25 cellular contexts compared by ENCODE assay signal in the genomic region with DNA sequence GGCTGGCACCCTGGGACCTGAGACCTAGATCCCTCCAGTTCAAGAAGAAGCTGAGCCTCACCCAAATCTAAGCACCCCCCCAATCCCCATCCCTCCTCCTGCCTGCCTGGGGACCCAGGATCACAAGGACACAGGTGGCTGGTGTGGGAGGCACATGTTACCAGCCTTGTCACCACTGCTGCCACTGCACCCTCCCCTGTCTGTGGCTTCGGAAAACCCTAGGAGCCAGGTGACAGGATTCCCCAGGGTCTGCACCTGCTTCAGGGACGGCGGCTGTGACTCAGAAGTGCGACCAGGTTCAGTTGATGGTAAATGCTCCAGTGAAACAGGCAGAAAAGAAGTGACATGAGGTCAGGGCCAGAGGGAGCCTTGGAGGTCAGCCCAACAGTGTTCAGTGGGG.
"Had no signal": no experiment of that assay in that cellular context is flagged by ENCODE, and none has a peak within 500 bp of the region (broad histone marks: within the 10 kb centered on the region; RNA-seq: fewer than 3 reads in every experiment).

No MANE protein-coding gene starts in this region.

- H3K4me3 ChIP-seq: body of pancreas, cardiac muscle cell, esophagus squamous epithelium, gastrocnemius medialis, left ventricle myocardium inferior, tibial artery had no signal

- H3K4me1 Mint-ChIP-seq: activated naive CD4-positive, alpha-beta T cell treated with anti-CD3 and anti-CD28 coated beads, Interleukin-2, amount 50 U/mL, for 24 hours; stimulated activated naive CD8-positive, alpha-beta T cell treated with anti-CD3 and anti-CD28 coated beads, Interleukin-15, amount 100 ng/mL, for 72 hours had no signal

- H3K36me3 ChIP-seq: cardiac muscle cell, esophagus squamous epithelium, gastrocnemius medialis, left ventricle myocardium inferior, tibial artery, WERI-Rb-1 had no signal

- H3K4me1 ChIP-seq: body of pancreas, parathyroid adenoma, tibial artery had no signal

- H3K4me3 Mint-ChIP-seq: activated CD8-positive, alpha-beta T cell treated with anti-CD3 and anti-CD28 coated beads, Interleukin-2, amount 10 ng/mL, durations not matched to agents 7 days and 5 days; activated naive CD4-positive, alpha-beta T cell treated with anti-CD3 and anti-CD28 coated beads, Interleukin-2, amount 50 U/mL, for 24 hours; activated T-helper 1 cell treated with anti-CD3 and anti-CD28 coated beads, Interleukin-12 subunit alpha, Interleukin-12 subunit beta, Interleukin-2, Interleukin-4 antibody, amounts not matched to agents 30 ng/mL and 10 ng/mL and 1 ng/mL, durations not matched to agents 14 hours and 24 hours and 36 hours; endodermal cell; nephron; stimulated activated naive CD8-positive, alpha-beta T cell treated with anti-CD3 and anti-CD28 coated beads, Interleukin-15, amount 100 ng/mL, for 72 hours had no signal

- ATAC-seq: activated CD8-positive, alpha-beta T cell treated with anti-CD3 and anti-CD28 coated beads, Interleukin-2, amount 10 ng/mL, durations not matched to agents 7 days and 5 days; body of pancreas; gastrocnemius medialis; right cardiac atrium; stimulated activated naive CD8-positive, alpha-beta T cell treated with anti-CD3 and anti-CD28 coated beads, Interleukin-15, amount 100 ng/mL, for 72 hours had no signal

- DNase-seq: activated CD4-positive, alpha-beta T cell treated with anti-CD3 and anti-CD28 coated beads for 1 hour; activated CD4-positive, alpha-beta T cell treated with anti-CD3 and anti-CD28 coated beads, Interleukin-2, amount 50 U/mL, for 1 hour; activated CD8-positive, alpha-beta T cell treated with anti-CD3 and anti-CD28 coated beads, Interleukin-2, amount 10 ng/mL, durations not matched to agents 7 days and 5 days; activated gamma-delta T cell; anterior cingulate cortex; body of pancreas; cortex of kidney; endodermal cell; esophagus squamous epithelium; gastrocnemius medialis; hippocampal formation; left ventricle myocardium inferior; mammary epithelial cell; midbrain; nucleus accumbens; right cardiac atrium; stimulated activated CD4-positive, alpha-beta T cell treated with anti-CD3 and anti-CD28 coated beads, Interleukin-1b, Interleukin-23, amount 100 ng/mL, for 48 hours; stimulated activated naive CD8-positive, alpha-beta T cell treated with anti-CD3 and anti-CD28 coated beads, Interleukin-15, amount 100 ng/mL, for 72 hours; tibial artery; WERI-Rb-1 had no signal

- H3K9ac ChIP-seq: parathyroid adenoma had no signal

- H3K9me3 ChIP-seq: body of pancreas, esophagus squamous epithelium, gastrocnemius medialis, left ventricle myocardium inferior, tibial artery had no signal

- H3K27ac Mint-ChIP-seq: activated CD8-positive, alpha-beta T cell treated with anti-CD3 and anti-CD28 coated beads, Interleukin-2, amount 10 ng/mL, durations not matched to agents 7 days and 5 days; activated naive CD4-positive, alpha-beta T cell treated with anti-CD3 and anti-CD28 coated beads, Interleukin-2, amount 50 U/mL, for 24 hours; activated T-helper 1 cell treated with anti-CD3 and anti-CD28 coated beads, Interleukin-12 subunit alpha, Interleukin-12 subunit beta, Interleukin-2, Interleukin-4 antibody, amounts not matched to agents 30 ng/mL and 10 ng/mL and 1 ng/mL, durations not matched to agents 14 hours and 24 hours and 36 hours; endodermal cell; nephron; stimulated activated naive CD8-positive, alpha-beta T cell treated with anti-CD3 and anti-CD28 coated beads, Interleukin-15, amount 100 ng/mL, for 72 hours had no signal

- H3K27ac ChIP-seq: body of pancreas, cardiac muscle cell, esophagus squamous epithelium, gastrocnemius medialis, left ventricle myocardium inferior, parathyroid adenoma, tibial artery, WERI-Rb-1 had no signal

- H3K9me3 Mint-ChIP-seq: activated naive CD4-positive, alpha-beta T cell treated with anti-CD3 and anti-CD28 coated beads, Interleukin-2, amount 50 U/mL, for 24 hours; activated T-helper 1 cell treated with anti-CD3 and anti-CD28 coated beads, Interleukin-12 subunit alpha, Interleukin-12 subunit beta, Interleukin-2, Interleukin-4 antibody, amounts not matched to agents 30 ng/mL and 10 ng/mL and 1 ng/mL, durations not matched to agents 14 hours and 24 hours and 36 hours; endodermal cell; nephron; stimulated activated naive CD8-positive, alpha-beta T cell treated with anti-CD3 and anti-CD28 coated beads, Interleukin-15, amount 100 ng/mL, for 72 hours had no signal

- H3K36me3 Mint-ChIP-seq: activated naive CD4-positive, alpha-beta T cell treated with anti-CD3 and anti-CD28 coated beads, Interleukin-2, amount 50 U/mL, for 24 hours had no signal

- H3K27me3 ChIP-seq: body of pancreas, cardiac muscle cell, gastrocnemius medialis had no signal
